ENCODE assay signal across 2 cellular contexts in genomic region chr14:93056166-93056839, GRCh38.
TF ChIP-seq lines count a peak whose summit lies in the region.

No MANE protein-coding gene starts in this region.

TF ChIP-seq in SK-N-SH, 30 proteins besides CTCF, POLR2A, EP300 and RAD21:
- TF ChIP-seq GABPA (IDR thresholded peaks at IDR 0.05; ENCODE audit: low read depth) (no peak), TCF12 (IDR thresholded peaks at IDR 0.05) (no peak), NFIC (IDR thresholded peaks at IDR 0.05; ENCODE audit: borderline replicate concordance) (no peak), REST (IDR thresholded peaks at IDR 0.05; ENCODE audit: low read depth, low read length) (no peak), RFX5 (IDR thresholded peaks at IDR 0.05; ENCODE audit: low read length) (no peak)

TF ChIP-seq in H1, 55 proteins besides CTCF, POLR2A, EP300 and RAD21:
- TF ChIP-seq SIX5 (IDR thresholded peaks at IDR 0.05; ENCODE audit: low read depth, low read length): no peak
- TF ChIP-seq KDM4A (IDR thresholded peaks at IDR 0.05; ENCODE audit: low read depth, low read length, severe bottlenecking): no peak
